1 cellular context compared by ENCODE assay signal in the genomic region with DNA sequence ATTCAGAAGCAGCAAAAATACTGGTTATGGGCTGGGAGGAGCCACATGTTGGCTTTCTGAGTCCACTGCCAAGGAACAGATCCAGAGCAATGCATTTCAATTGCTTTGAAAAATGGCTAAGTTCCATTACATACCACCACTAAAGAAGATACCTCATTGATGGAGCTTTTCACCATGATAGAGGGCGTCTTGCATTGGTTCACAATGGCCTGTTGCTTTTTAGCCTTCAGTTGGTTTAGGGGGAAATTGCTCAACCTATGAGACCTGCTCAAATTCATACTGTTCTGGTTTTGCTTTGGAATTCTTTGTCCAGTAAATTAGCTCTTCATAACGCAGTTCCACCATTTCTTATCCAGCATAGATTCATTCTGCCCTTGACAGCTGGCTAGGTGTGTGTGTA.
TF ChIP-seq lines count a peak whose summit lies in the region.

No MANE protein-coding gene starts in this region.

TF ChIP-seq in GM12878, 131 proteins besides CTCF, POLR2A, EP300 and RAD21:
- TF ChIP-seq POLR2AphosphoS5 (IDR thresholded peaks at IDR 0.05; ENCODE audit: low read length) (peak; percentile 53), PML (IDR thresholded peaks at IDR 0.05; ENCODE audit: low read length) (peak; percentile 0; the same call in 1 of the 2 replicates), POLR2AphosphoS2 (IDR thresholded peaks at IDR 0.05; ENCODE audit: low read depth, low read length) (no peak)
